In the genomic region with DNA sequence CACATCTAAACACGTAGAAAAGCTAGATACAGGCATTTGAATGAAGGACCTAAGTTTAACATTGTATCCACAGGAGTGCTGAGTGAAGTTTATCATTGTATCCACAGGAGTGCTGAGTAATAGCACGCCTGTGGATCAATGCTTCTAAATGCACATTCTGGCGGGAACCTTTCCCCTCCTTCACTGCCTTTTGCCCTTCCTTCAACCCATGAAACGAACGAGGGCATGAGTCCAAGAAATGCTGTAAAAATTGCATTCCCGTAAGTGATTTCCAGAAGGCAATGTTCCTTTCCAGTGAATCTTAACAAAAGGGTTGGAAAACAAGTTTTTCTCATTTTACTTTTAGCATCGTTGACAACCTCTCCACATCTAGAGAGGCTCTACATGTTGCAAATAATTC, we compare ENCODE assay signal across 16 cellular contexts.
"Had no signal": no experiment of that assay in that cellular context is flagged by ENCODE, and none has a peak within 500 bp of the region (broad histone marks: within the 10 kb centered on the region; RNA-seq: fewer than 3 reads in every experiment).

No MANE protein-coding gene starts in this region.

- ATAC-seq: activated CD4-positive, alpha-beta T cell treated with anti-CD3 and anti-CD28 coated beads for 36 hours; activated CD8-positive, alpha-beta memory T cell treated with anti-CD3 and anti-CD28 coated beads, Interleukin-2, amount 10 ng/mL, durations not matched to agents 7 days and 5 days; effector memory CD8-positive, alpha-beta T cell; left lobe of liver; WTC11 had no signal

- H3K4me3 ChIP-seq: ascending aorta, esophagus squamous epithelium, lung, tibial nerve, vagina had no signal

- H3K27ac ChIP-seq: ascending aorta, esophagus squamous epithelium, vagina had no signal

- DNase-seq: activated CD4-positive, alpha-beta memory T cell treated with anti-CD3 and anti-CD28 coated beads, Interleukin-2, amount 10 ng/mL, durations not matched to agents 7 days and 5 days; activated CD4-positive, alpha-beta T cell treated with anti-CD3 and anti-CD28 coated beads for 36 hours; activated CD8-positive, alpha-beta memory T cell treated with anti-CD3 and anti-CD28 coated beads, Interleukin-2, amount 10 ng/mL, durations not matched to agents 7 days and 5 days; activated naive CD4-positive, alpha-beta T cell treated with anti-CD3 and anti-CD28 coated beads, Interleukin-2, amount 10 ng/mL, durations not matched to agents 7 days and 5 days; activated T-cell treated with anti-CD3 and anti-CD28 coated beads, Interleukin-2, amount 50 U/mL, for 1 hour; effector memory CD8-positive, alpha-beta T cell; esophagus squamous epithelium; hypothalamus; stimulated activated CD8-positive, alpha-beta memory T cell treated with anti-CD3 and anti-CD28 coated beads, Interleukin-4, amount 100 ng/mL, for 48 hours; stimulated activated naive CD4-positive, alpha-beta T cell had no signal
